Comparison of ENCODE assay signal across 22 cellular contexts in the genomic region with DNA sequence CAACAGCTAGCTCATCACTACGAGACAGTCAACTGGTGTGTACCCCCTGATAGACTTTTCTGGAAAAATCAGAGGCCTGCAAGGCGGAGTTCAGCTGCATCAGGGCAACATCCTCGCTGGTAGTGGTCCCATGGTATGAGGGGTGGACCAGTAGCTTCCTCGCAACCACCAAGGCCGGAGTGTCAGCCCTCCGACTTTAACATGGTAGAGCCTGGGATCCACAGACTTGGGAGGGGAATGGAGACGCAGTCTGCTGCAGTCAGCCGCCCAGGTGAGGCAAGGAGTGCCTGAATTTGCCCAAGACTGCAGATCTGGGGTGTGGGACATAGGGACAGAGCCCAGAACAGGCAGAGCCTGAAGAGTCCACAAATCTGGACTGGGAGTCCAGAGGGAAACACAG. TPM values are rescaled to one million over a fixed set of nuclear protein-coding genes. Genes with fewer than 3 reads are reported as not detected.
"Had no signal": no experiment of that assay in that cellular context is flagged by ENCODE, and none has a peak within 500 bp of the region (broad histone marks: within the 10 kb centered on the region; RNA-seq: fewer than 3 reads in every experiment).

No MANE protein-coding gene starts in this region.

- H3K79me2 ChIP-seq: hepatocyte had no signal

- H3K27me3 Mint-ChIP-seq: effector memory CD8-positive, alpha-beta T cell had no signal

- ATAC-seq: activated T-cell treated with anti-CD3 and anti-CD28 coated beads, Interleukin-2, amount 50 U/mL, for 4 hours; effector memory CD8-positive, alpha-beta T cell; left colon; sciatic nerve; SK-N-SH treated with all-trans-retinoic acid at 6 μM for 48 hours; stimulated activated effector memory CD8-positive, alpha-beta T cell treated with anti-CD3 and anti-CD28 coated beads, Interleukin-12 subunit alpha, Interleukin-12 subunit beta, amount 100 ng/mL, for 72 hours; upper lobe of right lung had no signal

- H3K4me2 ChIP-seq: hepatocyte, neural progenitor cell, smooth muscle cell had no signal

- H3K9me3 ChIP-seq: adrenal gland, upper lobe of right lung had no signal

- H2AFZ ChIP-seq: hepatocyte, neural progenitor cell had no signal

- H3K4me1 Mint-ChIP-seq: neural progenitor cell had no signal

- H3K27ac ChIP-seq: adrenal gland, hepatocyte, neural progenitor cell, ovary, upper lobe of right lung had no signal

- H3K4me3 Mint-ChIP-seq: mesothelial cell of epicardium, neural progenitor cell had no signal

- H3K4me3 ChIP-seq: adrenal gland, hepatocyte, lung, neural progenitor cell, ovary, smooth muscle cell, upper lobe of right lung had no signal

- H3K27me3 ChIP-seq: hepatocyte, ovary had no signal

- H3K27ac Mint-ChIP-seq: mesothelial cell of epicardium, neural progenitor cell had no signal

- H3K9me3 Mint-ChIP-seq: activated T-cell treated with anti-CD3 and anti-CD28 coated beads, Interleukin-2, amount 50 U/mL, for 4 hours; effector memory CD8-positive, alpha-beta T cell; mesothelial cell of epicardium; stimulated activated effector memory CD8-positive, alpha-beta T cell treated with anti-CD3 and anti-CD28 coated beads, Interleukin-12 subunit alpha, Interleukin-12 subunit beta, amount 100 ng/mL, for 72 hours had no signal

- H3K36me3 ChIP-seq: adrenal gland, neural progenitor cell, ovary, upper lobe of right lung had no signal

- DNase-seq: activated CD4-positive, alpha-beta T cell treated with anti-CD3 and anti-CD28 coated beads, Interleukin-2, amount 50 U/mL, for 4 hours; activated CD8-positive, alpha-beta memory T cell treated with anti-CD3 and anti-CD28 coated beads, Interleukin-2, amount 50 U/mL, for 4 hours; activated naive CD4-positive, alpha-beta T cell treated with anti-CD3 and anti-CD28 coated beads, Interleukin-2, amount 50 U/mL, for 16 hours; activated T-cell treated with anti-CD3 and anti-CD28 coated beads, Interleukin-2, amount 50 U/mL, for 4 hours; adrenal gland; dermis blood vessel endothelial cell; effector memory CD8-positive, alpha-beta T cell; foreskin fibroblast; left colon; ovary; stimulated activated CD4-positive, alpha-beta T cell treated with anti-CD3 and anti-CD28 coated beads, Interleukin-4, amount 100 ng/mL, for 24 hours; T-helper 1 cell; upper lobe of right lung had no signal

- H3K36me3 Mint-ChIP-seq: mesothelial cell of epicardium, neural progenitor cell had no signal

- H3K4me1 ChIP-seq: neural progenitor cell had no signal

RNA-seq across cellular contexts. Expression of a gene that starts 13.4 kb away (rescaled TPM):
- total RNA-seq: sciatic nerve, smooth muscle cell, upper lobe of right lung had no signal
- polyA plus RNA-seq: smooth muscle cell had no signal

RNA-seq across cellular contexts. Expression of a gene that starts 14.4 kb away (rescaled TPM):
- total RNA-seq: dermis blood vessel endothelial cell had no signal

RNA-seq across cellular contexts. Expression of a gene that starts 26.5 kb away (rescaled TPM):
- total RNA-seq: hepatocyte, mesothelial cell of epicardium, smooth muscle cell had no signal
- polyA plus RNA-seq: hepatocyte, smooth muscle cell had no signal

RNA-seq across cellular contexts. Expression of a gene that starts 45.3 kb away (rescaled TPM):
- total RNA-seq: activated T-cell treated with anti-CD3 and anti-CD28 coated beads, Interleukin-2, amount 50 U/mL, for 4 hours; adrenal gland; dermis blood vessel endothelial cell; hepatocyte; left colon; lung; mesothelial cell of epicardium; sciatic nerve; smooth muscle cell; upper lobe of right lung had no signal
- polyA plus RNA-seq: adrenal gland, hepatocyte, lung, ovary, smooth muscle cell, thymus had no signal
